In the genomic region with DNA sequence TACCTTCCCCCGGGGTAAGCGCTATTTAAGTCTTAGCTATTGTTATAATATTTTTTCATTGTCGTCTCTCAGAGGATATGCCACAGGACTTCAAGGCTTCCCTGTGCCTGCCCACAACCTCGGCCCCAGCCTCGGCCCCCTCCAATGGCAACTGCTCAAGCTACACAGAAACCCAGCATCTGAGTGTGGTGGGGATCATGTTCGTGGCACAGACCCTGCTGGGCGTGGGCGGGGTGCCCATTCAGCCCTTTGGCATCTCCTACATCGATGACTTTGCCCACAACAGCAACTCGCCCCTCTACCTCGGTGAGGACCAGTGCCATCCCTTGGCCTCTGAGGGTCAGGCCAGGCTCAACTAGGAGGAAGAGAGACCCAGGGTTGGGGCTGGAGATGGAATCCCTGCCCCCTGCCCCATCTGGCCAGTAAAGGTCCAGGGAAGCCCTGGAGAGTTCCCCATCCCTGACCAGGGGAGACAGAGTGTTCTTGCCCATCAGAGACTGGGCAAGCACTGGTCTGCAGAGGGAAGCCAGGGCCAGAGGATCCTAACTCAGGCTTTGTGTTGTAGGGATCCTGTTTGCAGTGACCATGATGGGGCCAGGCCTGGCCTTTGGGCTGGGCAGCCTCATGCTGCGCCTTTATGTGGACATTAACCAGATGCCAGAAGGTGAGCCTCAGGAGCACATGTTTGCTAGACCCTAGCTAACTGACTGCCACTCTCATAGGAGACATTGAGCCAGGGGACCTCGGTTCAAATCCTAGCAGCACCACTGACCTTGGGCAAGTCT, we compare ENCODE assay signal across 19 cellular contexts. TPM values are rescaled to one million over a fixed set of nuclear protein-coding genes. Genes with fewer than 3 reads are reported as not detected.
DNase-seq lines count a peak whose midpoint lies in the region; ATAC-seq and TF ChIP-seq lines count a peak whose summit lies in the region.
"Had no signal": no experiment of that assay in that cellular context is flagged by ENCODE, and none has a peak within 500 bp of the region (broad histone marks: within the 10 kb centered on the region; RNA-seq: fewer than 3 reads in every experiment).

No MANE protein-coding gene starts in this region.

- intact Hi-C loops in Caco-2 (cut with micrococcal nuclease; ENCODE audit: unreplicated experiment) (loop anchor here (2.0 kb wide), 1 partner anchor 14 kb away; no protein-coding TSS in a partner anchor), colonic mucosa (cut with DNase I) (no loop called here), thyroid gland (cut with DNase I) (no loop called here)

- H3K4me3 Mint-ChIP-seq in Caco-2 (ENCODE audit: unreplicated experiment) (peak overlapping the region; percentile 61), type B pancreatic cell (no peak overlapping the region)
- H3K4me3 Mint-ChIP-seq: CD4-positive, alpha-beta memory T cell had no signal

- H3K27me3 Mint-ChIP-seq in Caco-2 (ENCODE audit: insufficient read depth, unreplicated experiment) (no peaks in the 10 kb centered on the region), type B pancreatic cell (peaks cover 1% of the 10 kb centered on the region)

- ATAC-seq in HG03025 (IDR thresholded peaks at IDR 0.05; ENCODE audit: low FRiP score, unreplicated experiment), result no peak

- H3K27ac Mint-ChIP-seq in Caco-2 (ENCODE audit: unreplicated experiment), result peak overlapping the region; percentile 94
- peak overlapping the region; percentile 67 for H3K27ac Mint-ChIP-seq in type B pancreatic cell
- H3K27ac Mint-ChIP-seq: CD4-positive, alpha-beta memory T cell had no signal

- BruUV-seq in Caco-2 (replicated peaks; lab: Mats Ljungman, UMichigan), result no TSS peak

- H3K27me3 ChIP-seq in Caco-2 (replicated peaks; ENCODE audit: control insufficient read depth, insufficient read depth, low read length) (no peaks in the 10 kb centered on the region), colonic mucosa (no peaks in the 10 kb centered on the region), thyroid gland (no peaks in the 10 kb centered on the region)
- H3K27me3 ChIP-seq: SJSA1 had no signal

- H3K9ac ChIP-seq in colonic mucosa (ENCODE audit: low read depth in 2 of 2, low read length in 2 of 2), result peak overlapping the region; percentile 35 to 37
- H3K9ac ChIP-seq: GM23248 had no signal

- H3K27ac ChIP-seq in colonic mucosa (peak overlapping the region; percentile 61), thyroid gland (no peak overlapping the region)
- H3K27ac ChIP-seq: GM23248, SJSA1 had no signal

- peaks cover 74% of the 10 kb centered on the region for H3K4me1 ChIP-seq in Caco-2
- peaks cover 4% of the 10 kb centered on the region for H3K4me1 ChIP-seq in colonic mucosa
- no peaks in the 10 kb centered on the region for H3K4me1 ChIP-seq in thyroid gland
- H3K4me1 ChIP-seq: SJSA1 had no signal

- DNase-seq in Caco-2 (no peak), colonic mucosa (no peak), myocyte (ENCODE audit: low read depth) (peak; percentile 75), type B pancreatic cell (ENCODE audit: extremely low spot score, unreplicated experiment) (no peak), thyroid gland (no peak)
- no peak for DNase-seq in stimulated activated CD4-positive, alpha-beta T cell treated with anti-CD3 and anti-CD28 coated beads, Interleukin-4, amount 100 ng/mL, for 4 hours
- DNase-seq: CD4-positive, alpha-beta memory T cell; DND-41; GM23248; HCEC 1CT; Karpas-422; NCI-H1694; NCI-H2081; NCI-H2171; NCI-H526 had no signal

- TF ChIP-seq CTCF in Caco-2 (IDR thresholded peaks at IDR 0.05; ENCODE audit: insufficient read depth in 1 of 2, low read depth in 1 of 2, low read length in 1 of 2, severe bottlenecking in 1 of 2, unreplicated experiment in 1 of 2), result no peak
- no peak for TF ChIP-seq CTCF in colonic mucosa (IDR thresholded peaks at IDR 0.05)
- no peak for TF ChIP-seq CTCF in type B pancreatic cell (conservative IDR thresholded peaks at IDR 0.05)
- TF ChIP-seq CTCF in thyroid gland (IDR thresholded peaks at IDR 0.05), result no peak

- H3K9me3 Mint-ChIP-seq in Caco-2 (ENCODE audit: unreplicated experiment), result no peaks in the 10 kb centered on the region
- H3K9me3 Mint-ChIP-seq in type B pancreatic cell, result no peaks in the 10 kb centered on the region
- H3K9me3 Mint-ChIP-seq: CD4-positive, alpha-beta memory T cell had no signal

- CTCF ChIA-PET in Caco-2 (lab: Charles Lee), result interaction anchor here (0.8 to 4.7 kb wide), 14 partner anchors 10 to 240 kb away, joined by 3 to 130 read pairs (median 8); partner anchors contain the start of gene TPBGL

- H3K36me3 ChIP-seq in Caco-2 (ENCODE audit: control insufficient read depth, insufficient read depth, low read length) (peaks cover 31% of the 10 kb centered on the region), colonic mucosa (no peaks in the 10 kb centered on the region), thyroid gland (no peaks in the 10 kb centered on the region)
- H3K36me3 ChIP-seq: SJSA1 had no signal

- H3K4me3 ChIP-seq in Caco-2 (ENCODE audit: low read depth, low read length) (no peak overlapping the region), colonic mucosa (no peak overlapping the region), thyroid gland (replicated peaks in 1 of 3) (no peak overlapping the region)
- H3K4me3 ChIP-seq: GM23248, SJSA1 had no signal

- H3K36me3 Mint-ChIP-seq in Caco-2 (ENCODE audit: insufficient read depth, unreplicated experiment), result peaks cover 87% of the 10 kb centered on the region
- H3K36me3 Mint-ChIP-seq in type B pancreatic cell, result no peaks in the 10 kb centered on the region
- H3K36me3 Mint-ChIP-seq: CD4-positive, alpha-beta memory T cell had no signal

- POLR2A ChIA-PET in Caco-2 (lab: Charles Lee), result interaction anchor here (0.7 to 4.4 kb wide), 8 partner anchors 10 to 62 kb away, joined by 3 to 106 read pairs (median 7); partner anchors contain the start of gene SLCO2B1

- TF ChIP-seq POLR2A in thyroid gland (IDR thresholded peaks at IDR 0.05), result no peak

- 84 to 91% methylated on average over 12 to 13 of the region's 13 CpGs for WGBS in thyroid gland, 2 donors

- H3K4me1 Mint-ChIP-seq in Caco-2 (ENCODE audit: low read depth, unreplicated experiment) (peaks cover 62% of the 10 kb centered on the region), type B pancreatic cell (ENCODE audit: unreplicated experiment) (peaks cover 6% of the 10 kb centered on the region)

- H3K9me3 ChIP-seq in Caco-2, result no peaks in the 10 kb centered on the region
- no peaks in the 10 kb centered on the region for H3K9me3 ChIP-seq in colonic mucosa
- H3K9me3 ChIP-seq in thyroid gland, result no peaks in the 10 kb centered on the region
- H3K9me3 ChIP-seq: SJSA1 had no signal

RNA-seq across cellular contexts. Expression of gene SLCO2B1, which starts 18.4 kb away (rescaled TPM):
- total RNA-seq in Caco-2 (2022), result 231 and 277 TPM in 2 replicates
- 10 to 100 TPM; 37.6 to 50.3 TPM for total RNA-seq in colonic mucosa
- 0.05 TPM in 1 of 2 replicates, not detected in the other for total RNA-seq in myocyte
- polyA plus RNA-seq in myocyte (2012), result 0.19 TPM
- total RNA-seq in type B pancreatic cell (ENCODE audit: low replicate concordance), result 5.6 and 23.5 TPM in 2 replicates
- 100 to 1,000 TPM in 1 of 4 donors, 10 to 100 TPM in 3; 22.0 to 244 (median 56.9) TPM for total RNA-seq in thyroid gland
- total RNA-seq: G401, GM23248 had no signal
- polyA plus RNA-seq: BJ; CD4-positive, alpha-beta memory T cell; GM23248 had no signal
